ENCODE assay signal across 25 cellular contexts in the genomic region with DNA sequence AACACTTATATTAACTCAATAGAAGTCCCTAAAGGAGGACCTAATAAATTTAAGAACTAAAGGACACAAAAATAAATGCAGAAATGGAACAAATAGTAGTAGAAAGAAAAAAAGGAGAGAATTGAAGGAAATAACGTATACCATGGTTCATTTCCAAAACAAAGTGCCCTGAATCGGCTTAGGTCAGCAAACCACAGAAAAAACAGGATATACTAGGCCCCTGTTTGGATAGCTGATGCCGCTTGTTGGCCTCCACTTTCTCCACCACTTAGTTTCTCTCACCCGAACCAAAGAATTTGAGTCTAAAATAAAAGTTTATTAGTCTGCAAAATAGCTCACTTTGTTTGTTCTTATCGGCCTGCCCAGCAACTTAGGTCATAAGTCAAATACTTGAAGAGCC.
DNase-seq lines count a peak whose midpoint lies in the region; ATAC-seq and TF ChIP-seq lines count a peak whose summit lies in the region.
"Had no signal": no experiment of that assay in that cellular context is flagged by ENCODE, and none has a peak within 500 bp of the region (broad histone marks: within the 10 kb centered on the region; RNA-seq: fewer than 3 reads in every experiment).

No MANE protein-coding gene starts in this region.

- H3K9me3 ChIP-seq in IMR-90 (ENCODE audit: control insufficient read depth, insufficient read depth, low read length) (no peaks in the 10 kb centered on the region), right cardiac atrium (ENCODE audit: control insufficient read depth, low read length) (no peaks in the 10 kb centered on the region)
- H3K9me3 ChIP-seq: BE2C had no signal

- dilution Hi-C loops in IMR-90 (cut with HindIII; ENCODE audit: low sequenced_read_pairs, unreplicated experiment): no loop called here

- H3K27ac Mint-ChIP-seq in endothelial cell (ENCODE audit: unreplicated experiment): peak overlapping the region; percentile 38
- peak overlapping the region in 2 of 3 experiments; percentile 39 to 46 for H3K27ac Mint-ChIP-seq in nephron
- H3K27ac Mint-ChIP-seq: CD14-positive monocyte; CD4-positive, alpha-beta memory T cell; CD4-positive, CD25-positive, alpha-beta regulatory T cell had no signal

- H3K18ac ChIP-seq in IMR-90 (ENCODE audit: low read depth, low read length): no peak overlapping the region

- POLR2A ChIA-PET in IMR-90 (lab: Charles Lee; ENCODE audit: unreplicated experiment): no interaction called here

- H3K9ac ChIP-seq in IMR-90 (ENCODE audit: low read depth, low read length): no peak overlapping the region
- H3K9ac ChIP-seq: BLaER1 had no signal

- H3K9me3 Mint-ChIP-seq in endothelial cell (ENCODE audit: unreplicated experiment) (peaks cover 5% of the 10 kb centered on the region), nephron (peaks cover 14% of the 10 kb centered on the region)

- no peaks in the 10 kb centered on the region for H3K27me3 ChIP-seq in IMR-90 (ENCODE audit: control insufficient read depth, insufficient read depth, low read length)
- no peaks in the 10 kb centered on the region for H3K27me3 ChIP-seq in right cardiac atrium (ENCODE audit: control insufficient read depth, insufficient read depth)
- H3K27me3 ChIP-seq: BE2C, BLaER1 had no signal

- H3K27ac ChIP-seq in IMR-90 (ENCODE audit: insufficient read depth, low read length) (no peak overlapping the region), right cardiac atrium (ENCODE audit: low read length) (no peak overlapping the region)
- H3K27ac ChIP-seq: BLaER1 had no signal

- ATAC-seq in IMR-90 (ENCODE audit: low read depth): no peak
- ATAC-seq in right cardiac atrium: no peak
- ATAC-seq: GM12878 had no signal

- H2AFZ ChIP-seq in IMR-90 (replicated peaks; ENCODE audit: low read length, poor library complexity): no peak overlapping the region

- TF ChIP-seq CTCF in IMR-90 (conservative IDR thresholded peaks at IDR 0.05; ENCODE audit: low read depth, low read length) (no peak), endothelial cell (IDR thresholded peaks at IDR 0.05; ENCODE audit: unreplicated experiment) (no peak), nephron (IDR thresholded peaks at IDR 0.05; ENCODE audit: unreplicated experiment in 3 of 3) (no peak)

- H3K79me1 ChIP-seq in IMR-90 (ENCODE audit: low read depth in 1 of 2, low read length in 2 of 2): no peaks in the 10 kb centered on the region

- CTCF ChIA-PET in IMR-90 (lab: Yijun Ruan, JAX): no interaction called here

- WGBS in IMR-90 (ENCODE audit: extremely low coverage in 2 of 2, insufficient read length in 1 of 2), 2 experiments: 71% methylated on average over 1 of the region's 5 CpGs; no CpG with 5 or more reads in 1 of the 2 experiments
- WGBS in right cardiac atrium: 81% methylated on average over 5 of the region's 5 CpGs

- H3K36me3 ChIP-seq in IMR-90 (ENCODE audit: control insufficient read depth, insufficient read depth, low read length): peaks cover 5% of the 10 kb centered on the region

- intact Hi-C loops in IMR-90 (cut with micrococcal nuclease) (no loop called here), right cardiac atrium (cut with DNase I) (no loop called here)

- H4K5ac ChIP-seq in IMR-90 (ENCODE audit: low read depth, low read length): no peak overlapping the region

- H3K4me3 Mint-ChIP-seq in endothelial cell (ENCODE audit: unreplicated experiment) (no peak overlapping the region), nephron (no peak overlapping the region)
- H3K4me3 Mint-ChIP-seq: CD14-positive monocyte; CD4-positive, alpha-beta memory T cell; CD4-positive, CD25-positive, alpha-beta regulatory T cell; CD8-positive, alpha-beta memory T cell had no signal

- H3K4ac ChIP-seq in IMR-90 (ENCODE audit: low read depth, low read length): no peak overlapping the region

- no peak overlapping the region for H3K4me2 ChIP-seq in IMR-90 (ENCODE audit: low read depth, low read length)
- H3K4me2 ChIP-seq: BLaER1 had no signal

- H3K27me3 Mint-ChIP-seq in endothelial cell (ENCODE audit: unreplicated experiment): peaks cover 12% of the 10 kb centered on the region
- no peaks in the 10 kb centered on the region for H3K27me3 Mint-ChIP-seq in nephron (ENCODE audit: low read depth)
- H3K27me3 Mint-ChIP-seq: CD4-positive, alpha-beta memory T cell; CD4-positive, CD25-positive, alpha-beta regulatory T cell; CD8-positive, alpha-beta memory T cell had no signal

- H3K9me1 ChIP-seq in IMR-90 (ENCODE audit: insufficient read depth, low read length): no peaks in the 10 kb centered on the region

- H4K91ac ChIP-seq in IMR-90 (ENCODE audit: insufficient read depth, low read depth, low read length): no peak overlapping the region

- no peak for TF ChIP-seq RAD21 in IMR-90 (IDR thresholded peaks at IDR 0.05; ENCODE audit: low read length)

- no peaks in the 10 kb centered on the region for H4K20me1 ChIP-seq in IMR-90 (ENCODE audit: insufficient read depth, low read length)
- H4K20me1 ChIP-seq: BLaER1 had no signal

- no peak overlapping the region for H2AK5ac ChIP-seq in IMR-90 (ENCODE audit: low read depth, low read length)

- in situ Hi-C loops in IMR-90 (cut with MboI; ENCODE audit: low sequenced_read_pairs): no loop called here

- no peak overlapping the region for H3K4me3 ChIP-seq in IMR-90 (ENCODE audit: insufficient read depth, low read depth, low read length)
- H3K4me3 ChIP-seq in right cardiac atrium (ENCODE audit: low read length): no peak overlapping the region
- H3K4me3 ChIP-seq: BLaER1, GM12878 had no signal

- H3K36me3 Mint-ChIP-seq in endothelial cell (ENCODE audit: low read depth, unreplicated experiment): peaks cover 26% of the 10 kb centered on the region
- peaks cover 50% of the 10 kb centered on the region for H3K36me3 Mint-ChIP-seq in nephron (ENCODE audit: low read depth)

- no peak overlapping the region for H3K56ac ChIP-seq in IMR-90 (ENCODE audit: extremely low read depth, insufficient read depth, low read length)

- H3K4me1 Mint-ChIP-seq in endothelial cell (ENCODE audit: unreplicated experiment) (peaks cover 55% of the 10 kb centered on the region), nephron (peaks cover 28% of the 10 kb centered on the region)

- no peak for DNase-seq in IMR-90
- DNase-seq in dermis blood vessel endothelial cell: peak; percentile 7
- no peak for DNase-seq in endothelial cell (ENCODE audit: low spot score)
- DNase-seq in NCI-H226: no peak
- no peak for DNase-seq in right cardiac atrium
- no peak for DNase-seq in Kasumi-1 (lab: John Stamatoyannopoulos, UW)
- DNase-seq: 8988T; ACHN; BE2C; C1 segment of cervical spinal cord; CD4-positive, alpha-beta memory T cell; CD4-positive, CD25-positive, alpha-beta regulatory T cell; CD8-positive, alpha-beta memory T cell; COR-L47; DMS 273 treated with DMSO at 0.1 percent for 48 hours; DMS153; DMS53; DMS79; DND-41; EL; GDM1 had no signal

- H3K4me1 ChIP-seq in IMR-90 (ENCODE audit: control insufficient read depth, insufficient read depth, low read length) (no peaks in the 10 kb centered on the region), right cardiac atrium (ENCODE audit: control insufficient read depth, insufficient read depth, low read length) (peaks cover 3% of the 10 kb centered on the region)
- H3K4me1 ChIP-seq: BE2C had no signal

- H2BK120ac ChIP-seq in IMR-90 (ENCODE audit: low read depth, low read length): no peak overlapping the region

- TF ChIP-seq POLR2A in IMR-90 (IDR thresholded peaks at IDR 0.05; ENCODE audit: low read depth, low read length): no peak

- no peak overlapping the region for H2AK9ac ChIP-seq in IMR-90 (replicated peaks; ENCODE audit: low read depth, low read length, poor library complexity)

- H4K8ac ChIP-seq in IMR-90 (ENCODE audit: low read depth in 2 of 2, low read length in 2 of 2): no peak overlapping the region

- H3K14ac ChIP-seq in IMR-90 (replicated peaks; ENCODE audit: low read depth, low read length): no peak overlapping the region

- H2BK5ac ChIP-seq in IMR-90 (ENCODE audit: low read depth, low read length, poor library complexity, severe bottlenecking): no peak overlapping the region

- H2BK15ac ChIP-seq in IMR-90 (ENCODE audit: low read depth, low read length): no peak overlapping the region

- H2BK20ac ChIP-seq in IMR-90 (ENCODE audit: low read depth, low read length): no peak overlapping the region

- H3K23ac ChIP-seq in IMR-90 (ENCODE audit: low read depth, low read length): no peak overlapping the region

- BruUV-seq in IMR-90 (replicated peaks; lab: Mats Ljungman, UMichigan): no TSS peak

TF ChIP-seq in IMR-90, 13 proteins besides CTCF, POLR2A, EP300 and RAD21:
- no peak for TF ChIP-seq NFE2L2 (IDR thresholded peaks at IDR 0.05; ENCODE audit: low read depth, low read length)
- 0 out of 2 replicates have a peak, but pooled peaks have one; percentile 8 for TF ChIP-seq MAFK (IDR thresholded peaks at IDR 0.05; ENCODE audit: low read depth, low read length)
